ENCODE assay signal across 9 cellular contexts in genomic region chr7:73420016-73420415, GRCh38. TPM values are rescaled to one million over a fixed set of nuclear protein-coding genes. Genes with fewer than 3 reads are reported as not detected.
DNase-seq lines count a peak whose midpoint lies in the region; ATAC-seq and TF ChIP-seq lines count a peak whose summit lies in the region.
"Not testable (repeated sequence)": the region's sequence is repeated elsewhere in the genome, so short reads cannot be mapped to it uniquely, and the experiment has no call there.
"Had no signal": no experiment of that assay in that cellular context is flagged by ENCODE, and none has a peak within 500 bp of the region (broad histone marks: within the 10 kb centered on the region; RNA-seq: fewer than 3 reads in every experiment).

No MANE protein-coding gene starts in this region.

- H3K36me3 ChIP-seq in brain microvascular endothelial cell (replicated peaks): not testable (repeated sequence)

- H3K27ac ChIP-seq in brain microvascular endothelial cell: not testable (repeated sequence)

- not testable (repeated sequence) for TF ChIP-seq CTCF in brain microvascular endothelial cell (IDR thresholded peaks at IDR 0.05; ENCODE audit: low read depth, low read length, missing control alignments); fibroblast of villous mesenchyme (IDR thresholded peaks at IDR 0.05; ENCODE audit: insufficient read depth, low read depth, low read length)

- DNase-seq in DMS53 (lab: John Stamatoyannopoulos, UW) (peak; percentile 76), NCI-H1092 (lab: John Stamatoyannopoulos, UW) (peak; percentile 38), NCI-H226 (peak; percentile 13), SHP77 treated with DMSO at 0.1 percent for 48 hours (lab: John Stamatoyannopoulos, UW) (peak; percentile 64), brain microvascular endothelial cell (peak; percentile 61), fibroblast of villous mesenchyme (ENCODE audit: low read depth) (peak; percentile 29), lung microvascular endothelial cell (ENCODE audit: low read depth in 2 of 2) (peak; percentile 64 to 99)
- not testable (repeated sequence) for DNase-seq in stimulated activated naive B cell treated with anti-CD40 and anti-IgM and Interleukin-4, amounts not matched to agents 10 μg/mL and 1 μg/mL and 100 μg/mL, for 72 hours

- H3K4me3 ChIP-seq in brain microvascular endothelial cell (ENCODE audit: low read depth, low read length); fibroblast of villous mesenchyme (ENCODE audit: low read depth, low read length): not testable (repeated sequence)

- H3K9me3 Mint-ChIP-seq in stimulated activated naive B cell treated with anti-CD40 and anti-IgM and Interleukin-4, amounts not matched to agents 10 μg/mL and 1 μg/mL and 100 μg/mL, for 72 hours: not testable (repeated sequence)

- H3K27me3 ChIP-seq in brain microvascular endothelial cell (replicated peaks): not testable (repeated sequence)

- H3K27ac Mint-ChIP-seq in stimulated activated naive B cell treated with anti-CD40 and anti-IgM and Interleukin-4, amounts not matched to agents 10 μg/mL and 1 μg/mL and 100 μg/mL, for 72 hours: peak overlapping the region; percentile 39

- not testable (repeated sequence) for H3K4me3 Mint-ChIP-seq in stimulated activated naive B cell treated with anti-CD40 and anti-IgM and Interleukin-4, amounts not matched to agents 10 μg/mL and 1 μg/mL and 100 μg/mL, for 72 hours

- in situ Hi-C loops in brain microvascular endothelial cell (cut with HindIII; ENCODE audit: low pct_ligation_motif_present, low sequenced_read_pairs): not testable (repeated sequence)

- ATAC-seq in stimulated activated naive B cell treated with anti-CD40 and anti-IgM and Interleukin-4, amounts not matched to agents 10 μg/mL and 1 μg/mL and 100 μg/mL, for 72 hours (replicated peaks): not testable (repeated sequence)

- H3K36me3 Mint-ChIP-seq in stimulated activated naive B cell treated with anti-CD40 and anti-IgM and Interleukin-4, amounts not matched to agents 10 μg/mL and 1 μg/mL and 100 μg/mL, for 72 hours: not testable (repeated sequence)

- H3K4me1 Mint-ChIP-seq in stimulated activated naive B cell treated with anti-CD40 and anti-IgM and Interleukin-4, amounts not matched to agents 10 μg/mL and 1 μg/mL and 100 μg/mL, for 72 hours: peaks cover 6 to 17% of the 10 kb centered on the region in 2 donors

- H3K27me3 Mint-ChIP-seq in stimulated activated naive B cell treated with anti-CD40 and anti-IgM and Interleukin-4, amounts not matched to agents 10 μg/mL and 1 μg/mL and 100 μg/mL, for 72 hours: peaks cover 4 to 15% of the 10 kb centered on the region in 2 donors

RNA-seq across cellular contexts. Expression of gene FZD9, which starts 13.6 kb away (rescaled TPM):
- total RNA-seq in fibroblast of villous mesenchyme: 0.64 and 0.86 TPM in 2 replicates
- 4.4 and 5.4 TPM in 2 replicates for total RNA-seq in lung microvascular endothelial cell
- total RNA-seq: T-helper 1 cell treated with Interleukin-12 subunit alpha and Interleukin-12 subunit beta and Interleukin-4 antibody, amounts not matched to agents 30 ng/mL and 1 ng/mL, for 36 hours had no signal
